36 cellular contexts compared by ENCODE assay signal in the genomic region with DNA sequence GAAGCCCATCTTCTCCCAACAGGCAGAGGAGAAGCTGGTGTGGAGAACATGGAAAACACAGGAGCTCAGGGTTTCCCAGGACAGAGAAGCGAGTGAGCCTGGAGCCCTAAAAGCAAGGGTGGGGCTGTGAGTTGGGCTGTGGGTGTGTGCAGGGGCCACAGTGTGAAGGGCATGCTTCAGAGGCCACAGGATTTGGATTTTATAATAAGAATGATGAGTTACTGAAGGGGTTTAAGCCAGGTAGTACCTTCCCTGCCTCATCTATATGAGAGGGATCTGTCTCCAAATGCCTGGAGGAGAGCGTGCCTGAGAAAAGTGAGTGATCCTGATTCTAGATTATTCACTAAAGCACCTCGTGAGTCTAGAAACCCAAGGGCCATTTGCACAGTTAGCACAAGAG.
"Had no signal": no experiment of that assay in that cellular context is flagged by ENCODE, and none has a peak within 500 bp of the region (broad histone marks: within the 10 kb centered on the region; RNA-seq: fewer than 3 reads in every experiment).

No MANE protein-coding gene starts in this region.

- H3K4me3 ChIP-seq: adrenal gland, cardiac muscle cell had no signal

- H3K27me3 Mint-ChIP-seq: activated B cell treated with CpG ODN at 0.5 μM for 24 hours had no signal

- DNase-seq: activated B cell treated with CpG ODN at 0.5 μM for 24 hours; activated CD4-positive, alpha-beta memory T cell treated with anti-CD3 and anti-CD28 coated beads, Interleukin-2, amount 10 ng/mL, durations not matched to agents 7 days and 5 days; activated CD4-positive, alpha-beta T cell treated with anti-CD3 and anti-CD28 coated beads for 4 hours; activated CD4-positive, alpha-beta T cell treated with anti-CD3 and anti-CD28 coated beads, Interleukin-2, amount 10 ng/mL, durations not matched to agents 24 days and 14 days; activated CD4-positive, alpha-beta T cell treated with anti-CD3 and anti-CD28 coated beads, Interleukin-2, amount 50 U/mL, for 1 hour; activated CD4-positive, alpha-beta T cell treated with anti-CD3 and anti-CD28 coated beads, Interleukin-2, amount 50 U/mL, for 4 hours; activated CD4-positive, CD25-positive, alpha-beta regulatory T cell treated with anti-CD3 and anti-CD28 coated beads, Interleukin-2, amount 50 U/mL, for 72 hours; activated CD8-positive, alpha-beta memory T cell treated with anti-CD3 and anti-CD28 coated beads for 24 hours; activated CD8-positive, alpha-beta memory T cell treated with anti-CD3 and anti-CD28 coated beads, Interleukin-2, amount 10 ng/mL, durations not matched to agents 7 days and 5 days; activated CD8-positive, alpha-beta memory T cell treated with anti-CD3 and anti-CD28 coated beads, Interleukin-2, amount 50 U/mL, for 48 hours; activated CD8-positive, alpha-beta T cell treated with anti-CD3 and anti-CD28 coated beads, Interleukin-2, amount 10 ng/mL, durations not matched to agents 7 days and 5 days; activated effector memory CD4-positive, alpha-beta T cell treated with Interleukin-2 at 50 U/mL for 16 hours; activated gamma-delta T cell; activated naive CD4-positive, alpha-beta T cell treated with anti-CD3 and anti-CD28 coated beads, Interleukin-2, amount 50 U/mL, for 16 hours; activated naive CD4-positive, alpha-beta T cell treated with Interleukin-2 at 50 U/mL for 16 hours; activated naive CD8-positive, alpha-beta T cell treated with anti-CD3 and anti-CD28 coated beads for 36 hours; activated T-cell treated with anti-CD3 and anti-CD28 coated beads, Interleukin-2, amount 50 U/mL, for 24 hours; activated T-cell treated with anti-CD3 and anti-CD28 coated beads, Interleukin-2, amount 50 U/mL, for 48 hours; adrenal gland; amniotic stem cell; aorta; caudate nucleus; cerebellar nuclear complex; T-cell; T-helper 17 cell; T-helper 9 cell had no signal

- H3K4me1 ChIP-seq: adrenal gland had no signal

- H3K27ac Mint-ChIP-seq: activated B cell treated with CpG ODN at 0.5 μM for 24 hours; activated CD4-positive, alpha-beta memory T cell treated with anti-CD3 and anti-CD28 coated beads, Interleukin-2, amount 10 ng/mL, durations not matched to agents 7 days and 5 days; activated CD4-positive, alpha-beta T cell treated with anti-CD3 and anti-CD28 coated beads, Interleukin-2, amount 10 ng/mL, durations not matched to agents 24 days and 14 days; activated CD8-positive, alpha-beta memory T cell treated with anti-CD3 and anti-CD28 coated beads, Interleukin-2, amount 10 ng/mL, durations not matched to agents 7 days and 5 days; activated CD8-positive, alpha-beta T cell treated with anti-CD3 and anti-CD28 coated beads, Interleukin-2, amount 10 ng/mL, durations not matched to agents 7 days and 5 days; activated naive CD4-positive, alpha-beta T cell treated with anti-CD3 and anti-CD28 coated beads, Interleukin-2, amount 50 U/mL, for 72 hours; activated naive CD8-positive, alpha-beta T cell treated with anti-CD3 and anti-CD28 coated beads for 36 hours; activated T-cell treated with anti-CD3 and anti-CD28 coated beads, Interleukin-2, amount 50 U/mL, for 24 hours; activated T-helper 2 cell treated with anti-CD3 and anti-CD28 coated beads, Interferon-gamma antibody, Interleukin-2, Interleukin-4, amounts not matched to agents 10 μg/mL and 5 μg/mL and 100 μg/mL, durations not matched to agents 14 hours and 24 hours and 36 hours; brain; T-cell; T-helper 17 cell; T-helper 2 cell treated with Interferon-gamma antibody and Interleukin-4, amounts not matched to agents 5 μg/mL and 100 μg/mL, for 36 hours had no signal

- H3K4me1 Mint-ChIP-seq: activated CD4-positive, alpha-beta memory T cell treated with anti-CD3 and anti-CD28 coated beads, Interleukin-2, amount 10 ng/mL, durations not matched to agents 7 days and 5 days; activated naive CD8-positive, alpha-beta T cell treated with anti-CD3 and anti-CD28 coated beads for 36 hours; brain; central memory CD8-positive, alpha-beta T cell had no signal

- H3K27ac ChIP-seq: adrenal gland, cardiac muscle cell, VCaP had no signal

- H3K4me3 Mint-ChIP-seq: activated B cell treated with CpG ODN at 0.5 μM for 24 hours; activated CD4-positive, alpha-beta memory T cell treated with anti-CD3 and anti-CD28 coated beads, Interleukin-2, amount 10 ng/mL, durations not matched to agents 7 days and 5 days; activated CD4-positive, alpha-beta T cell treated with anti-CD3 and anti-CD28 coated beads, Interleukin-2, amount 10 ng/mL, durations not matched to agents 24 days and 14 days; activated CD8-positive, alpha-beta memory T cell treated with anti-CD3 and anti-CD28 coated beads, Interleukin-2, amount 10 ng/mL, durations not matched to agents 7 days and 5 days; activated CD8-positive, alpha-beta T cell treated with anti-CD3 and anti-CD28 coated beads, Interleukin-2, amount 10 ng/mL, durations not matched to agents 7 days and 5 days; activated naive CD8-positive, alpha-beta T cell treated with anti-CD3 and anti-CD28 coated beads for 36 hours; activated T-cell treated with anti-CD3 and anti-CD28 coated beads, Interleukin-2, amount 50 U/mL, for 24 hours; brain; central memory CD8-positive, alpha-beta T cell; T-cell; T-helper 17 cell; T-helper 2 cell treated with Interferon-gamma antibody and Interleukin-4, amounts not matched to agents 5 μg/mL and 100 μg/mL, for 36 hours had no signal

- H3K36me3 Mint-ChIP-seq: activated CD8-positive, alpha-beta memory T cell treated with anti-CD3 and anti-CD28 coated beads, Interleukin-2, amount 10 ng/mL, durations not matched to agents 7 days and 5 days; activated naive CD4-positive, alpha-beta T cell treated with anti-CD3 and anti-CD28 coated beads, Interleukin-2, amount 50 U/mL, for 72 hours; activated naive CD8-positive, alpha-beta T cell treated with anti-CD3 and anti-CD28 coated beads for 36 hours; brain; T-cell had no signal

- H3K9me3 Mint-ChIP-seq: activated B cell treated with CpG ODN at 0.5 μM for 24 hours; activated CD4-positive, alpha-beta memory T cell treated with anti-CD3 and anti-CD28 coated beads, Interleukin-2, amount 10 ng/mL, durations not matched to agents 7 days and 5 days; activated CD4-positive, alpha-beta T cell treated with anti-CD3 and anti-CD28 coated beads, Interleukin-2, amount 10 ng/mL, durations not matched to agents 24 days and 14 days; activated naive CD4-positive, alpha-beta T cell treated with anti-CD3 and anti-CD28 coated beads, Interleukin-2, amount 50 U/mL, for 72 hours; activated naive CD8-positive, alpha-beta T cell treated with anti-CD3 and anti-CD28 coated beads for 36 hours; activated T-cell treated with anti-CD3 and anti-CD28 coated beads, Interleukin-2, amount 50 U/mL, for 24 hours; activated T-helper 2 cell treated with anti-CD3 and anti-CD28 coated beads, Interferon-gamma antibody, Interleukin-2, Interleukin-4, amounts not matched to agents 10 μg/mL and 5 μg/mL and 100 μg/mL, durations not matched to agents 14 hours and 24 hours and 36 hours; brain; central memory CD8-positive, alpha-beta T cell; T-cell; T-helper 2 cell treated with Interferon-gamma antibody and Interleukin-4, amounts not matched to agents 5 μg/mL and 100 μg/mL, for 36 hours had no signal

- H3K27me3 ChIP-seq: cardiac muscle cell had no signal

- H3K9me3 ChIP-seq: adrenal gland had no signal

- H3K36me3 ChIP-seq: adrenal gland, cardiac muscle cell had no signal

- ATAC-seq: activated CD8-positive, alpha-beta memory T cell treated with anti-CD3 and anti-CD28 coated beads, Interleukin-2, amount 10 ng/mL, durations not matched to agents 7 days and 5 days; activated CD8-positive, alpha-beta T cell treated with anti-CD3 and anti-CD28 coated beads, Interleukin-2, amount 10 ng/mL, durations not matched to agents 7 days and 5 days; activated naive CD4-positive, alpha-beta T cell treated with anti-CD3 and anti-CD28 coated beads, Interleukin-2, amount 50 U/mL, for 72 hours; T-cell; T-helper 17 cell had no signal

- FAIRE-seq: astrocyte, bronchial epithelial cell, TTC549 had no signal
